In the genomic region with DNA sequence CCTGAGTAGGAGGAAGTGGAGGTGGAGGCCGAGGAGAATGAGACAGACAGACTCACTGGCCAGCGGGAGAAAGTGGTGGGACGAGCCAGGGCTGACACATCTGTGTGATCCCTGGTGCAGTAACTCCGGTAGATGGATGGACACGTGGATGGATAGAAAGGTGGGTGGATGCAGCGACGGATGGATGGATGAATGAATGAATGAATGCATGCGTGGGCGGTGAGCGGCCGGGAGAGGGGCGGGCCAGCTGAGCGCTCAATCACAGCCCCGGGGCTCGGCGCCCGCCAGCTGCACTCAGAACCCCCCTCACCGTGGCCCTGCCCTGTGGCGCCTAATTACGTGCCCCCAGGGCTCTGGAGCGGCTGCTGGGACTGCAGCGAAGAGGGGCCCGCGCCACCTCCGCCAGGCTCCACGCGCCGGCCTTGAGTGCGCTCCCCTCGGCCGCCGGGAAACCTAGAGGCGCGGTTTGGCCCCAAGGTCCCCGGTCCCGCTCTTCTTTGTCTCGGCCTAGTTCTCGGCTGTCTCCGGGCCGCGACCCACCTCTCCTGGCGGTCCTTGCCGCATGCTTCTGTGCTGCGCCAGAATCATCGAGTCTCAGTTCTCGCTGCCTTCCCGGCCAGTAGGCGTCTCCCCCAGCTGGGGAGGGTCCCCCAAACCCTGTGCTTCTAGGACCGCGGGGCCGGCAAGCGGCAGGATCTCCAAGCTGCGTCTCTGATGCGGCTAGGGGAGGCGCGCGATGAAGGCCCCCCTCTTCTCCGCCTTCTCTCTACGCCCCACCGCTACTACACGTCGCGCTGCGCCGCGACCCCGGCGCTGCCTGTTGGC, we compare ENCODE assay signal across 1 cellular context.
A peak's percentile ranks its signal among the peaks of the same experiment; 100 is the strongest.
TF ChIP-seq lines count a peak whose summit lies in the region.

No MANE protein-coding gene starts in this region.

TF ChIP-seq in GM12878, 131 proteins besides CTCF, POLR2A, EP300 and RAD21:
- TF ChIP-seq ZNF24 (IDR thresholded peaks at IDR 0.05) (0 out of 2 replicates have a peak, but pooled peaks have one; percentile 59), ZNF217 (IDR thresholded peaks at IDR 0.05) (no peak)
- TF ChIP-seq, protein P1, sequence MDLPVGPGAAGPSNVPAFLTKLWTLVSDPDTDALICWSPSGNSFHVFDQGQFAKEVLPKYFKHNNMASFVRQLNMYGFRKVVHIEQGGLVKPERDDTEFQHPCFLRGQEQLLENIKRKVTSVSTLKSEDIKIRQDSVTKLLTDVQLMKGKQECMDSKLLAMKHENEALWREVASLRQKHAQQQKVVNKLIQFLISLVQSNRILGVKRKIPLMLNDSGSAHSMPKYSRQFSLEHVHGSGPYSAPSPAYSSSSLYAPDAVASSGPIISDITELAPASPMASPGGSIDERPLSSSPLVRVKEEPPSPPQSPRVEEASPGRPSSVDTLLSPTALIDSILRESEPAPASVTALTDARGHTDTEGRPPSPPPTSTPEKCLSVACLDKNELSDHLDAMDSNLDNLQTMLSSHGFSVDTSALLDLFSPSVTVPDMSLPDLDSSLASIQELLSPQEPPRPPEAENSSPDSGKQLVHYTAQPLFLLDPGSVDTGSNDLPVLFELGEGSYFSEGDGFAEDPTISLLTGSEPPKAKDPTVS (IDR thresholded peaks at IDR 0.05; ENCODE audit: low read depth, low read length): no peak
TF ChIP-seq in GM12878: peak in this region for 1.
